In the genomic region with DNA sequence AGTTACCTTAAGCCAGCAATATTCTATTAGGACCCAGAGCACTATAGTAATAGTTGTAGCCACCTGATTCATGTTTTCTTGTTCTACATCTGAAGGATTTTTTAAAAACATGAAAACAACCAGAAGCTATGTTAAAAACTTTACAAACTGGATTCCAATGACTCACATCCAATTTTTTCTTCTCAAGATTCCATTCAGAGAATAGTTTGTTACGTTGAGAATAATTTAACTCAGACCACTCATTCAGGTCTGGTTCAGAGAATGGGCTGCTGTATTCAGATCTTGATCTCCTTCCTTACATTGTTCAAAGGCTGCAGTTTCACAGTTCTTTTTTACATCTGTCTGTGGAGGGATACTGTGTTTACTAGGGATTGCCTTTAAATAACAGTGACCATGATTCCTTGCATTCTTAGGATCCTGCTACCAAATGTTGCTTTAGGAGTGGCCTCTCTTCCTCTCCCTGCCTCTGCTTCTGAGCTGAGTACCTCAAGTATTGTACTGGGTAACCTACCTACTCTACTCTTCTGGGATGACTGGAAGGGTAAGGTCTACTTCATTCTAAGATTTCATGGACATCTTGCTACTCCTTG, we compare ENCODE assay signal across 19 cellular contexts.
A peak's percentile ranks its signal among the peaks of the same experiment; 100 is the strongest.
DNase-seq lines count a peak whose midpoint lies in the region; ATAC-seq and TF ChIP-seq lines count a peak whose summit lies in the region.
"Had no signal": no experiment of that assay in that cellular context is flagged by ENCODE, and none has a peak within 500 bp of the region (broad histone marks: within the 10 kb centered on the region; RNA-seq: fewer than 3 reads in every experiment).

No MANE protein-coding gene starts in this region.

- H3K27ac ChIP-seq in GM23338 (ENCODE audit: low read depth) (peak overlapping the region; percentile 33; the same call in 1 of the 2 replicates), trophoblast cell (ENCODE audit: low read depth, low read length) (peak overlapping the region; percentile 90), colonic mucosa (no peak overlapping the region), vagina (no peak overlapping the region)
- H3K27ac ChIP-seq: 22Rv1, BLaER1, C4-2B had no signal

- H4K8ac ChIP-seq in trophoblast cell (ENCODE audit: low read depth, low read length) = no peak overlapping the region

- no peaks in the 10 kb centered on the region for H4K20me1 ChIP-seq in GM23338 (replicated peaks; ENCODE audit: insufficient read depth)
- H4K20me1 ChIP-seq: BLaER1 had no signal

- H3K9ac ChIP-seq in trophoblast cell (ENCODE audit: low read length) (no peak overlapping the region), colonic mucosa (ENCODE audit: low read depth in 2 of 2, low read length in 2 of 2) (no peak overlapping the region)
- H3K9ac ChIP-seq: BLaER1 had no signal

- TF ChIP-seq CTCF in GM23338 (conservative IDR thresholded peaks at IDR 0.05; ENCODE audit: low read depth in 2 of 2) (no peak), colonic mucosa (IDR thresholded peaks at IDR 0.05) (no peak), vagina (IDR thresholded peaks at IDR 0.05) (no peak)

- no peaks in the 10 kb centered on the region for H3K79me2 ChIP-seq in GM23338 (replicated peaks; ENCODE audit: insufficient read depth)
- peaks cover 2% of the 10 kb centered on the region for H3K79me2 ChIP-seq in trophoblast cell (ENCODE audit: control insufficient read depth, insufficient read depth, low read length, poor library complexity)

- H3K4ac ChIP-seq in trophoblast cell (ENCODE audit: low read depth, low read length) = peak overlapping the region; percentile 24

- H3K9me3 Mint-ChIP-seq in GM23338 (no peaks in the 10 kb centered on the region), T-cell (peaks cover 0 to 3% (median 2%) of the 10 kb centered on the region in 3 donors)

- H3K27me3 ChIP-seq in GM23338 (ENCODE audit: insufficient read depth) = no peaks in the 10 kb centered on the region
- H3K27me3 ChIP-seq in trophoblast cell (ENCODE audit: insufficient read depth, low read length) = no peaks in the 10 kb centered on the region
- H3K27me3 ChIP-seq in colonic mucosa = no peaks in the 10 kb centered on the region
- no peaks in the 10 kb centered on the region for H3K27me3 ChIP-seq in vagina
- H3K27me3 ChIP-seq: BLaER1 had no signal

- H4K12ac ChIP-seq in trophoblast cell (ENCODE audit: low read depth, low read length) = no peak overlapping the region

- DNase-seq in GM23338 (ENCODE audit: low spot score) (peak; percentile 67), astrocyte of the hippocampus (ENCODE audit: low read depth, low spot score) (peak; percentile 13), iPS-NIHi7 (ENCODE audit: extremely low spot score) (peak; percentile 18), trophoblast cell (peak in 1 of 2 donors; percentile 78), COLO668 (lab: John Stamatoyannopoulos, UW; ENCODE audit: unreplicated experiment) (no peak), colonic mucosa (no peak), T-cell (no peak), vagina (ENCODE audit: extremely low spot score in 2 of 2) (no peak)
- DNase-seq: Calu3; CD4-positive, CD25-positive, alpha-beta regulatory T cell; CD8-positive, alpha-beta T cell; COR-L47; DND-41; HFFc6 had no signal

- intact Hi-C loops in colonic mucosa (cut with DNase I) = no loop called here
- intact Hi-C loops in vagina (cut with DNase I) = no loop called here

- H3K36me3 Mint-ChIP-seq in GM23338 (ENCODE audit: low read depth) (no peaks in the 10 kb centered on the region), T-cell (no peaks in the 10 kb centered on the region)
- H3K36me3 Mint-ChIP-seq: CD4-positive, CD25-positive, alpha-beta regulatory T cell; CD8-positive, alpha-beta T cell had no signal

- H3K27me3 Mint-ChIP-seq in GM23338 (ENCODE audit: insufficient read depth, low read depth, poor library complexity) = peaks cover 4% of the 10 kb centered on the region
- no peaks in the 10 kb centered on the region for H3K27me3 Mint-ChIP-seq in T-cell
- H3K27me3 Mint-ChIP-seq: B cell; CD4-positive, CD25-positive, alpha-beta regulatory T cell had no signal

- no peaks in the 10 kb centered on the region for H3F3A ChIP-seq in GM23338 (replicated peaks; ENCODE audit: low read depth)

- no peaks in the 10 kb centered on the region for H3K36me3 ChIP-seq in GM23338 (ENCODE audit: insufficient read depth)
- H3K36me3 ChIP-seq in trophoblast cell (ENCODE audit: control insufficient read depth in 1 of 2, insufficient read depth in 2 of 2, low read length in 2 of 2) = no peaks in the 10 kb centered on the region
- no peaks in the 10 kb centered on the region for H3K36me3 ChIP-seq in colonic mucosa
- no peaks in the 10 kb centered on the region for H3K36me3 ChIP-seq in vagina
- H3K36me3 ChIP-seq: BLaER1, HAP-1 had no signal

- no peak for TF ChIP-seq POLR2A in vagina (IDR thresholded peaks at IDR 0.05)

- H2BK12ac ChIP-seq in trophoblast cell (ENCODE audit: low read length) = peak overlapping the region; percentile 83

- no peak overlapping the region for H3K4me3 Mint-ChIP-seq in GM23338
- H3K4me3 Mint-ChIP-seq in T-cell = no peak overlapping the region
- H3K4me3 Mint-ChIP-seq: B cell; CD4-positive, CD25-positive, alpha-beta regulatory T cell; CD8-positive, alpha-beta T cell; HFFc6 had no signal

- peaks cover 14% of the 10 kb centered on the region for H3K4me1 ChIP-seq in GM23338 (ENCODE audit: insufficient read depth)
- H3K4me1 ChIP-seq in trophoblast cell (ENCODE audit: control insufficient read depth in 1 of 2, insufficient read depth in 2 of 2, low read length in 2 of 2) = peaks cover 7 to 10% of the 10 kb centered on the region in 2 experiments
- no peaks in the 10 kb centered on the region for H3K4me1 ChIP-seq in colonic mucosa
- no peaks in the 10 kb centered on the region for H3K4me1 ChIP-seq in vagina
- H3K4me1 ChIP-seq: BLaER1 had no signal

- no peak overlapping the region for H3K23ac ChIP-seq in trophoblast cell (ENCODE audit: low read length)

- peaks cover 34% of the 10 kb centered on the region for H3K4me1 Mint-ChIP-seq in GM23338
- peaks cover 0 to 4% (median 2%) of the 10 kb centered on the region in 3 donors for H3K4me1 Mint-ChIP-seq in T-cell
- H3K4me1 Mint-ChIP-seq: B cell; CD4-positive, CD25-positive, alpha-beta regulatory T cell had no signal

- H3K18ac ChIP-seq in trophoblast cell (ENCODE audit: low read length) = no peak overlapping the region

- peak overlapping the region; percentile 66 for H3K14ac ChIP-seq in trophoblast cell (ENCODE audit: low read length)

- POLR2A ChIA-PET in T-cell (lab: Charles Lee) = no interaction called here

- H3K79me1 ChIP-seq in trophoblast cell (ENCODE audit: low read length) = peaks cover 25% of the 10 kb centered on the region

- H2BK5ac ChIP-seq in trophoblast cell (ENCODE audit: low read depth, low read length, poor library complexity) = peak overlapping the region; percentile 46

- no peak overlapping the region for H2AK5ac ChIP-seq in trophoblast cell (ENCODE audit: low read length)

- H3K27ac Mint-ChIP-seq in GM23338 (peak overlapping the region; percentile 47; the same call in 1 of the 2 replicates), T-cell (no peak overlapping the region)
- H3K27ac Mint-ChIP-seq: B cell; CD4-positive, CD25-positive, alpha-beta regulatory T cell; CD8-positive, alpha-beta T cell; HFFc6 had no signal

- ATAC-seq in GM23338 = peak; percentile 86
- no peak for ATAC-seq in T-cell (replicated peaks in 1 of 4)
- ATAC-seq: CD8-positive, alpha-beta T cell had no signal

- H4K91ac ChIP-seq in trophoblast cell (ENCODE audit: low read depth, low read length) = peak overlapping the region; percentile 55

- H3K4me3 ChIP-seq in GM23338 = no peak overlapping the region
- no peak overlapping the region for H3K4me3 ChIP-seq in trophoblast cell (ENCODE audit: low read depth, low read length)
- H3K4me3 ChIP-seq in colonic mucosa = no peak overlapping the region
- no peak overlapping the region for H3K4me3 ChIP-seq in vagina
- H3K4me3 ChIP-seq: BLaER1, HAP-1 had no signal

- no peak overlapping the region for H2AFZ ChIP-seq in GM23338
- H2AFZ ChIP-seq in trophoblast cell (ENCODE audit: insufficient read depth, low read length, poor library complexity) = no peak overlapping the region

- CTCF ChIA-PET in T-cell (lab: Charles Lee) = interaction anchor here in 1 of 2 donors (0.6 kb wide), 1 partner anchor 1506 kb away, joined by 5 read pairs; no protein-coding TSS in a partner anchor

- H2BK120ac ChIP-seq in trophoblast cell (ENCODE audit: insufficient read depth, low read length, poor library complexity) = no peak overlapping the region

- H3K4me2 ChIP-seq in GM23338 (no peak overlapping the region), trophoblast cell (ENCODE audit: low read length) (no peak overlapping the region)
- H3K4me2 ChIP-seq: BLaER1 had no signal

- H3K9me3 ChIP-seq in trophoblast cell (ENCODE audit: insufficient read depth, low read depth, low read length) (no peaks in the 10 kb centered on the region), colonic mucosa (no peaks in the 10 kb centered on the region), vagina (no peaks in the 10 kb centered on the region)
- H3K9me3 ChIP-seq: BLaER1, HAP-1 had no signal

- no CpG with 5 or more reads among the region's 1 CpG for WGBS in trophoblast cell (ENCODE audit: extremely low coverage, insufficient coverage, insufficient read length)

- H3K9me2 ChIP-seq in GM23338 (ENCODE audit: insufficient read depth) = no peaks in the 10 kb centered on the region

TF ChIP-seq in GM23338, 12 proteins besides CTCF, POLR2A, EP300 and RAD21:
- TF ChIP-seq, protein P1, sequence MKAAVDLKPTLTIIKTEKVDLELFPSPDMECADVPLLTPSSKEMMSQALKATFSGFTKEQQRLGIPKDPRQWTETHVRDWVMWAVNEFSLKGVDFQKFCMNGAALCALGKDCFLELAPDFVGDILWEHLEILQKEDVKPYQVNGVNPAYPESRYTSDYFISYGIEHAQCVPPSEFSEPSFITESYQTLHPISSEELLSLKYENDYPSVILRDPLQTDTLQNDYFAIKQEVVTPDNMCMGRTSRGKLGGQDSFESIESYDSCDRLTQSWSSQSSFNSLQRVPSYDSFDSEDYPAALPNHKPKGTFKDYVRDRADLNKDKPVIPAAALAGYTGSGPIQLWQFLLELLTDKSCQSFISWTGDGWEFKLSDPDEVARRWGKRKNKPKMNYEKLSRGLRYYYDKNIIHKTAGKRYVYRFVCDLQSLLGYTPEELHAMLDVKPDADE (IDR thresholded peaks at IDR 0.05) = no peak
- TF ChIP-seq JUNB (IDR thresholded peaks at IDR 0.05; ENCODE audit: unreplicated experiment) (no peak), ZNF331 (CRISPR knock-in tag; IDR thresholded peaks at IDR 0.05; ENCODE audit: low read depth) (no peak)

Comparison
In these comparisons a context has a peak if more than half of its experiments do, and no peak if none do; other contexts are left out.
1. DNase-seq: peak in GM23338 (single experiment), astrocyte of the hippocampus (single experiment) and iPS-NIHi7 (single experiment); none in COLO668 (single experiment), colonic mucosa (single experiment), T-cell (0 of 34) and vagina (0 of 2).
2. H3K27ac ChIP-seq: peak in GM23338 (single experiment) and trophoblast cell (single experiment); none in colonic mucosa (single experiment) and vagina (single experiment).